In the genomic region with DNA sequence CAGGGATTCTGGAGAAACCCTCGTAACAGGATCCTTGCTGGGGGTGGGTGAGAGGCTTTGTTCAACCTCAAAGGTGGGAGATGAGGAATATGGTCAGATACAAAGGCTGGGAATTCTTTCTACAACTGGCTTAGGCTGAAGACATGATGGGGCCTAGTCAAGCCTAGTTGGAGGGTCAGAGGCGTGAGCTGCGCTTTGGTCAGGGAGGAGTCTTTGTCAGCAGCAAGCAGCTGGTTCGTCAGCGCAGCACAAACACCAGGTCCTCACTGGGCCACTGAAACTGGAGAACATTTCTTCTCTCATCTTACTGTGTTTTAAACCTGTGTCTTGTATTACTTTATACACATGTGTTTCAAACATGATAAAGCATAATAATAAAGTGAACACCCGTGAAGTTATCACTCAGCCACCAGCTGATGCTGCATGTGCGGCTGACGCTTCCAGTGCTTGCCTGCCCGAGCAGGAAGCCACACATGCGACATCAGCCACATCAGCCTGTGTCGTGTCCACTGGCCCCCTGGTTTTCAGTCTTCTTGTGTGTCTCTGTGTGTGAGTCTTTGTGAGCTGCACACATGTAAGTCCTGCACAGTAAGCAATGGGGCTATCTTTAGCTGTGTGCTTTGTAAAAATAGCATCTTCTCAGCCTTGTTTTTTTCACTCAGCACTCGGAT, we compare ENCODE assay signal across 28 cellular contexts.
DNase-seq lines count a peak whose midpoint lies in the region; ATAC-seq, FAIRE-seq and TF ChIP-seq lines count a peak whose summit lies in the region.
"Had no signal": no experiment of that assay in that cellular context is flagged by ENCODE, and none has a peak within 500 bp of the region (broad histone marks: within the 10 kb centered on the region; RNA-seq: fewer than 3 reads in every experiment).

No MANE protein-coding gene starts in this region.

- no peaks in the 10 kb centered on the region for H3K9me3 Mint-ChIP-seq in activated T-cell treated with anti-CD3 and anti-CD28 coated beads, Interleukin-2, amount 50 U/mL, for 72 hours
- H3K9me3 Mint-ChIP-seq in brain, result peaks cover 0 to 8% (median 2%) of the 10 kb centered on the region in 5 experiments
- H3K9me3 Mint-ChIP-seq: activated naive CD4-positive, alpha-beta T cell treated with anti-CD3 and anti-CD28 coated beads, Interleukin-2, amount 50 U/mL, for 72 hours; GM23338; stimulated activated naive B cell treated with anti-CD40 and anti-IgM and Interleukin-4, amounts not matched to agents 10 μg/mL and 1 μg/mL and 100 μg/mL, for 72 hours had no signal

- intact Hi-C loops in spleen (cut with DNase I; ENCODE audit: low total_unique reads) (no loop called here), kidney (cut with DNase I) (no loop called here)

- no peak for TF ChIP-seq POLR2A in spleen (IDR thresholded peaks at IDR 0.05)

- H3K27me3 ChIP-seq in KMS-11 (ENCODE audit: insufficient read depth, low read depth) (no peaks in the 10 kb centered on the region), spleen (replicated peaks in 1 of 7) (peaks cover 0 to 7% (median 0%) of the 10 kb centered on the region in 7 donors)
- H3K27me3 ChIP-seq: ascending aorta, Peyer's patch, testis had no signal

- 83 to 90% (median 86%) methylated on average over 12 of the region's 12 CpGs for WGBS in spleen, 5 donors

- no peak overlapping the region for H3K4me3 Mint-ChIP-seq in activated T-cell treated with anti-CD3 and anti-CD28 coated beads, Interleukin-2, amount 50 U/mL, for 72 hours
- no peak overlapping the region for H3K4me3 Mint-ChIP-seq in brain
- H3K4me3 Mint-ChIP-seq: GM23338; stimulated activated naive B cell treated with anti-CD40 and anti-IgM and Interleukin-4, amounts not matched to agents 10 μg/mL and 1 μg/mL and 100 μg/mL, for 72 hours had no signal

- TF ChIP-seq CTCF in KMS-11 (conservative IDR thresholded peaks at IDR 0.05; ENCODE audit: low read depth, low read length) (no peak), brain (conservative IDR thresholded peaks at IDR 0.05) (no peak), spleen (IDR thresholded peaks at IDR 0.05 in 8 of 11, conservative IDR thresholded peaks at IDR 0.05 in 3 of 11) (no peak), kidney (IDR thresholded peaks at IDR 0.05; ENCODE audit: borderline replicate concordance, extremely low read depth, insufficient read depth) (no peak)

- no peaks in the 10 kb centered on the region for H3K36me3 ChIP-seq in KMS-11 (ENCODE audit: insufficient read depth)
- H3K36me3 ChIP-seq in spleen, result peaks cover 0 to 7% (median 0%) of the 10 kb centered on the region in 6 donors
- H3K36me3 ChIP-seq in kidney (ENCODE audit: control insufficient read depth in 1 of 2, insufficient read depth in 2 of 2, low read length in 2 of 2), result no peaks in the 10 kb centered on the region
- H3K36me3 ChIP-seq: ascending aorta, SJSA1 had no signal

- H3K4me2 ChIP-seq in KMS-11, result peak overlapping the region; percentile 23; the same call in 1 of the 2 replicates
- H3K4me2 ChIP-seq: GM23338 had no signal

- no peaks in the 10 kb centered on the region for H3K36me3 Mint-ChIP-seq in activated T-cell treated with anti-CD3 and anti-CD28 coated beads, Interleukin-2, amount 50 U/mL, for 72 hours (ENCODE audit: insufficient read depth in 2 of 2)
- peaks cover 36% of the 10 kb centered on the region for H3K36me3 Mint-ChIP-seq in brain
- H3K36me3 Mint-ChIP-seq: stimulated activated naive B cell treated with anti-CD40 and anti-IgM and Interleukin-4, amounts not matched to agents 10 μg/mL and 1 μg/mL and 100 μg/mL, for 72 hours had no signal

- no peaks in the 10 kb centered on the region for H4K20me1 ChIP-seq in KMS-11 (ENCODE audit: insufficient read depth)

- no peaks in the 10 kb centered on the region for H3K9me3 ChIP-seq in spleen
- no peaks in the 10 kb centered on the region for H3K9me3 ChIP-seq in kidney (ENCODE audit: control insufficient read depth in 1 of 2, low read length in 2 of 2)
- H3K9me3 ChIP-seq: ascending aorta, Peyer's patch, SJSA1, testis had no signal

- FAIRE-seq in kidney (lab: Jason Lieb, UNC) (no peak), GM19239 (lab: Jason Lieb, UNC) (no peak)
- FAIRE-seq: GM12891 had no signal

- H3K79me2 ChIP-seq in KMS-11 (ENCODE audit: insufficient read depth, low read depth), result no peaks in the 10 kb centered on the region

- H3K27ac Mint-ChIP-seq in activated T-cell treated with anti-CD3 and anti-CD28 coated beads, Interleukin-2, amount 50 U/mL, for 72 hours, result no peak overlapping the region
- H3K27ac Mint-ChIP-seq in brain, result peak overlapping the region in 3 of 5 experiments; percentile 29 to 63 (median 41)
- H3K27ac Mint-ChIP-seq: GM23338; stimulated activated naive B cell treated with anti-CD40 and anti-IgM and Interleukin-4, amounts not matched to agents 10 μg/mL and 1 μg/mL and 100 μg/mL, for 72 hours had no signal

- ATAC-seq in activated T-cell treated with anti-CD3 and anti-CD28 coated beads, Interleukin-2, amount 50 U/mL, for 72 hours (replicated peaks in 1 of 2), result no peak
- ATAC-seq in GM21786 (IDR thresholded peaks at IDR 0.05; ENCODE audit: unreplicated experiment), result no peak
- ATAC-seq: activated naive CD4-positive, alpha-beta T cell treated with anti-CD3 and anti-CD28 coated beads, Interleukin-2, amount 50 U/mL, for 72 hours; foreskin keratinocyte; GM23338; stimulated activated naive B cell treated with anti-CD40 and anti-IgM and Interleukin-4, amounts not matched to agents 10 μg/mL and 1 μg/mL and 100 μg/mL, for 72 hours had no signal

- peak; percentile 12 for DNase-seq in activated T-cell treated with anti-CD3 and anti-CD28 coated beads, Interleukin-2, amount 50 U/mL, for 48 hours
- no peak for DNase-seq in activated T-cell treated with anti-CD3 and anti-CD28 coated beads, Interleukin-2, amount 50 U/mL, for 72 hours
- DNase-seq in spleen (peak; percentile 56), kidney (no peak), GM19239 (ENCODE audit: insufficient read length, low spot score) (no peak)
- DNase-seq: activated CD4-positive, alpha-beta T cell treated with anti-CD3 and anti-CD28 coated beads, Interleukin-2, amount 50 U/mL, for 1 hour; DMS153; foreskin keratinocyte; Kasumi-1; NCI-H1048; NCI-H1930; NCI-H446; NK-92 treated with Interleukin-12 subunit alpha and Interleukin-12 subunit beta, amount 100 ng/mL, for 24 hours; stimulated activated CD4-positive, alpha-beta T cell treated with anti-CD3 and anti-CD28 coated beads, Interleukin-2, amount 100 ng/mL, for 24 hours; stimulated activated naive B cell treated with anti-CD40 and anti-IgM and Interleukin-4, amounts not matched to agents 10 μg/mL and 1 μg/mL and 100 μg/mL, for 72 hours; T-helper 2 cell; testis had no signal

- H3K27ac ChIP-seq in KMS-11 (no peak overlapping the region; the same call in 1 of the 2 replicates), spleen (no peak overlapping the region), kidney (ENCODE audit: low read depth in 2 of 2, low read length in 2 of 2) (no peak overlapping the region)
- H3K27ac ChIP-seq: ascending aorta, epithelial cell of prostate, foreskin keratinocyte, Peyer's patch, SJSA1, skin epidermis, testis had no signal

- H3K4me1 Mint-ChIP-seq in activated T-cell treated with anti-CD3 and anti-CD28 coated beads, Interleukin-2, amount 50 U/mL, for 72 hours (ENCODE audit: low read depth), result peaks cover 21% of the 10 kb centered on the region
- no peaks in the 10 kb centered on the region for H3K4me1 Mint-ChIP-seq in brain

- H3K9ac ChIP-seq in KMS-11, result no peak overlapping the region
- H3K9ac ChIP-seq in kidney (ENCODE audit: low read length in 2 of 2), result no peak overlapping the region

- no peak overlapping the region for H2AFZ ChIP-seq in KMS-11 (ENCODE audit: low read depth)
- H2AFZ ChIP-seq: GM23338 had no signal

- no peak overlapping the region for H3K4me3 ChIP-seq in KMS-11 (IDR thresholded peaks at IDR 0.05; ENCODE audit: insufficient read depth, low read depth, low read length)
- H3K4me3 ChIP-seq in spleen, result no peak overlapping the region
- no peak overlapping the region for H3K4me3 ChIP-seq in kidney (ENCODE audit: low read length in 2 of 2)
- H3K4me3 ChIP-seq: ascending aorta, GM23338, Peyer's patch, SJSA1, skin epidermis, testis had no signal

- H3K4me1 ChIP-seq in KMS-11 (ENCODE audit: low read depth, poor library complexity, severe bottlenecking) (peaks cover 56% of the 10 kb centered on the region), spleen (peaks cover 0 to 29% (median 23%) of the 10 kb centered on the region in 6 donors), kidney (ENCODE audit: control insufficient read depth in 1 of 2, insufficient read depth in 1 of 2, low read depth in 1 of 2, low read length in 2 of 2) (no peaks in the 10 kb centered on the region)
- H3K4me1 ChIP-seq: ascending aorta, foreskin keratinocyte, SJSA1, testis had no signal

- H3K27me3 Mint-ChIP-seq in activated T-cell treated with anti-CD3 and anti-CD28 coated beads, Interleukin-2, amount 50 U/mL, for 72 hours (ENCODE audit: low read depth), result no peaks in the 10 kb centered on the region
- H3K27me3 Mint-ChIP-seq in brain, result no peaks in the 10 kb centered on the region
- H3K27me3 Mint-ChIP-seq: stimulated activated naive B cell treated with anti-CD40 and anti-IgM and Interleukin-4, amounts not matched to agents 10 μg/mL and 1 μg/mL and 100 μg/mL, for 72 hours had no signal

Comparison
In these comparisons a context has a peak if more than half of its experiments do, and no peak if none do; other contexts are left out.
1. DNase-seq: peak in activated T-cell treated with anti-CD3 and anti-CD28 coated beads, Interleukin-2, amount 50 U/mL, for 48 hours (2 of 2) and spleen (single experiment); none in activated T-cell treated with anti-CD3 and anti-CD28 coated beads, Interleukin-2, amount 50 U/mL, for 72 hours (0 of 2), kidney (single experiment) and GM19239 (single experiment).